Comparison of ENCODE assay signal across 8 cellular contexts in the genomic region with DNA sequence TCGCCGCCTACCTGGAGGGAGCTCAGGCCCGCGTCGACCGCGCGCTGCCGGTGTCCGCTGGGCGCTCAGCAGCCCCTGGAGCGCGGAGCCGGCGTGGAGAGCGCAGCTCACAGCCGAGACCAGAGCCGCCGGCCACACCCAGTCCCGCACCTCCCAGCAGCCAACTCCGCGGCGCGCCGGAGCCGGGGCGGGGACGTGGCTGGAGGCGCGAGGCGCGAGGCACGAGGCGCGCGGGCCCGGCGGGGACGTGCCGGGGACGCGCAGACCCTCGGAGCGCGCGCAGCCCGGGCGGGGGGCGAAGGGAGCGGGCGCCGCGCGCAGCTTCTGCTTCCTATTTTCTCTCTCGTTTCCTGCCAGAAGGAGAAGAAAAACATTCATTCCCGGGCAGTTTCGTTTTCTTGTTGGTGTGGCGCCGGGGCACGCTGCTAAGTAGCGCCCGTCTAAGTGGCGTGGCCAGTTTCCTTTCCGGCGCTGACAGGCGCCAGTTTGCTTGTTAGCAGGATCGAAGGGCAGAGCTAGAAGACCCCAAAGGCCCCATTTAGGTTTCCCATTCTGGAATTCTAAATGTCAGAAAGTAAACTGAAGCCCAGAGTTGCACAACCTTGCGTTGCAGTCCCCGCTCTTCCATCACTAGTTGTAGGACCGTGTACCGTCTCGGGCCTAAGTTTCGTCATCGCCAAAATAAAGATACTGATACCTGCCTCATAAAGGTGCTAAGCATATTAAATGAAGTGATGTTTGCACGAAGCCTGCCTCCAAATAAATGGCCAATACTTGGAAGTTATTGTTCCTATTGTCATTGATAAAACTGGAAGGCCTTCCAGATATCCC. TPM values are rescaled to one million over a fixed set of nuclear protein-coding genes. Genes with fewer than 3 reads are reported as not detected.
DNase-seq lines count a peak whose midpoint lies in the region; ATAC-seq and TF ChIP-seq lines count a peak whose summit lies in the region.

A gene (minus strand): TSS at position 136 of the 831 bp plus-strand sequence. CDS start 25,270 bp downstream, outside the sequence.

- H3K27ac ChIP-seq in temporal lobe (ENCODE audit: low read depth, low read length), result peak within 1 kb of the TSS; percentile 60

- no peak for TF ChIP-seq CTCF in fibroblast of the aortic adventitia (IDR thresholded peaks at IDR 0.05; ENCODE audit: insufficient read depth, low read length)

- DNase-seq in DMS79 treated with DMSO at 0.1 percent for 48 hours (lab: John Stamatoyannopoulos, UW) (peak; percentile 75), HuH-7.5 (ENCODE audit: low spot score) (peak; percentile 60), OCI-M1 (lab: John Stamatoyannopoulos, UW) (peak; percentile 86), fibroblast of the aortic adventitia (ENCODE audit: low read depth) (peak; percentile 78)
- DNase-seq in activated T-helper 9 cell treated with anti-CD3 and anti-CD28 coated beads, Interleukin-2, amount 50 U/mL, for 16 hours (ENCODE audit: low read depth), result peak; percentile 1
- DNase-seq in naive thymus-derived CD8-positive, alpha-beta T cell, result peak in 9 of 10 donors; percentile 5 to 51 (median 30)

- peak; percentile 73 for ATAC-seq in GM21576 (IDR thresholded peaks at IDR 0.05; ENCODE audit: unreplicated experiment)
- peak; percentile 78 to 83 for ATAC-seq in naive thymus-derived CD8-positive, alpha-beta T cell

- H3K4me3 Mint-ChIP-seq in naive thymus-derived CD8-positive, alpha-beta T cell, result peak within 1 kb of the TSS; percentile 83 to 91 (median 89)

- peak within 1 kb of the TSS in 6 of 10 donors; percentile 10 to 71 (median 44) for H3K27ac Mint-ChIP-seq in naive thymus-derived CD8-positive, alpha-beta T cell

- POLR2A ChIA-PET in naive thymus-derived CD8-positive, alpha-beta T cell (lab: Charles Lee), result interaction anchor here (1.2 kb wide), 1 partner anchor 304 kb away, joined by 5 read pairs; a partner anchor contains a TSS

- peaks cover 8 to 28% (median 17%) of the 10 kb centered on the region in 4 donors for H3K4me1 Mint-ChIP-seq in naive thymus-derived CD8-positive, alpha-beta T cell

- H3K27me3 Mint-ChIP-seq in naive thymus-derived CD8-positive, alpha-beta T cell, result peaks cover 43 to 84% (median 51%) of the 10 kb centered on the region in 5 donors

- peaks cover 0 to 2% (median 0%) of the 10 kb centered on the region in 9 donors for H3K9me3 Mint-ChIP-seq in naive thymus-derived CD8-positive, alpha-beta T cell

- H3K4me3 ChIP-seq in fibroblast of the aortic adventitia (ENCODE audit: low read depth, low read length), result peak within 1 kb of the TSS; percentile 80

- no peaks in the 10 kb centered on the region for H3K36me3 Mint-ChIP-seq in naive thymus-derived CD8-positive, alpha-beta T cell

RNA-seq across cellular contexts. Expression of the gene that starts here (rescaled TPM):
- total RNA-seq in fibroblast of the aortic adventitia (ENCODE audit: low replicate concordance), result 50.5 and 63.4 TPM in 2 replicates
- total RNA-seq in naive thymus-derived CD8-positive, alpha-beta T cell, result 1 to 10 TPM; 1.0 to 1.3 TPM
- polyA plus RNA-seq in naive thymus-derived CD8-positive, alpha-beta T cell, result under 1 TPM in 2 of 3 donors, not detected in 1; 0.05 to 0.27 TPM
- 106 TPM for total RNA-seq in temporal lobe

Comparison
In these comparisons a context has a peak if more than half of its experiments do, and no peak if none do; other contexts are left out.
1. Peak in every context shown above with its lines: DNase-seq, ATAC-seq, H3K4me3 ChIP-seq and H3K27ac ChIP-seq.
2. RNA of the gene that starts here (total RNA-seq): 106 TPM in temporal lobe (single experiment) and 50.5 to 63.4 TPM in fibroblast of the aortic adventitia; 1.0 to 1.3 TPM in naive thymus-derived CD8-positive, alpha-beta T cell; every median in the first group is over 10 times any median in the second.
3. DNase-seq: peak in every context shown above with its lines; median percentile 86 in OCI-M1; 78 in fibroblast of the aortic adventitia; 75 in DMS79 treated with DMSO at 0.1 percent for 48 hours; 60 in HuH-7.5; 30 in naive thymus-derived CD8-positive, alpha-beta T cell; 1 in activated T-helper 9 cell treated with anti-CD3 and anti-CD28 coated beads, Interleukin-2, amount 50 U/mL, for 16 hours.